Comparison of ENCODE assay signal across 18 cellular contexts in genomic region chr16:86444274-86445060, GRCh38.
"Had no signal": no experiment of that assay in that cellular context is flagged by ENCODE, and none has a peak within 500 bp of the region (broad histone marks: within the 10 kb centered on the region; RNA-seq: fewer than 3 reads in every experiment).

No MANE protein-coding gene starts in this region.

- H3K9me3 ChIP-seq: tibial artery had no signal

- H3K4me3 ChIP-seq: tibial artery had no signal

- H3K9me3 Mint-ChIP-seq: activated CD4-positive, alpha-beta T cell treated with anti-CD3 and anti-CD28 coated beads, Interleukin-2, amount 10 ng/mL, durations not matched to agents 24 days and 14 days; activated CD8-positive, alpha-beta T cell treated with anti-CD3 and anti-CD28 coated beads for 36 hours; activated naive CD8-positive, alpha-beta T cell treated with anti-CD3 and anti-CD28 coated beads, Interleukin-2, amount 10 ng/mL, durations not matched to agents 7 days and 5 days; activated T-helper 17 cell treated with anti-CD3 and anti-CD28 coated beads, Interleukin-2, amount 50 U/mL, for 72 hours; immature natural killer cell; natural killer cell treated with Interleukin-12 subunit alpha and Interleukin-12 subunit beta and Interleukin-15 and Interleukin-18, amount 100 ng/mL, for 72 hours had no signal

- H3K36me3 Mint-ChIP-seq: activated naive CD8-positive, alpha-beta T cell treated with anti-CD3 and anti-CD28 coated beads, Interleukin-2, amount 10 ng/mL, durations not matched to agents 7 days and 5 days; brain; immature natural killer cell; natural killer cell treated with Interleukin-12 subunit alpha and Interleukin-12 subunit beta and Interleukin-15 and Interleukin-18, amount 100 ng/mL, for 72 hours had no signal

- H3K36me3 ChIP-seq: tibial artery had no signal

- H3K4me3 Mint-ChIP-seq: activated CD4-positive, alpha-beta T cell treated with anti-CD3 and anti-CD28 coated beads, Interleukin-2, amount 10 ng/mL, durations not matched to agents 24 days and 14 days; activated CD8-positive, alpha-beta T cell treated with anti-CD3 and anti-CD28 coated beads for 36 hours; activated naive CD8-positive, alpha-beta T cell treated with anti-CD3 and anti-CD28 coated beads, Interleukin-2, amount 10 ng/mL, durations not matched to agents 7 days and 5 days; activated T-helper 17 cell treated with anti-CD3 and anti-CD28 coated beads, Interleukin-2, amount 50 U/mL, for 72 hours; immature natural killer cell; natural killer cell treated with Interleukin-12 subunit alpha and Interleukin-12 subunit beta and Interleukin-15 and Interleukin-18, amount 100 ng/mL, for 72 hours had no signal

- DNase-seq: activated CD4-positive, alpha-beta T cell treated with anti-CD3 and anti-CD28 coated beads, Interleukin-2, amount 10 ng/mL, durations not matched to agents 24 days and 14 days; activated CD4-positive, CD25-positive, alpha-beta regulatory T cell; activated CD8-positive, alpha-beta T cell treated with anti-CD3 and anti-CD28 coated beads for 36 hours; activated naive CD4-positive, alpha-beta T cell; activated naive CD8-positive, alpha-beta T cell treated with anti-CD3 and anti-CD28 coated beads, Interleukin-2, amount 10 ng/mL, durations not matched to agents 7 days and 5 days; activated T-cell treated with anti-CD3 and anti-CD28 coated beads, Interleukin-2, amount 50 U/mL, for 1 hour; caudate nucleus; erythroblast; head of caudate nucleus; immature natural killer cell; occipital lobe; stimulated activated naive CD8-positive, alpha-beta T cell treated with anti-CD3 and anti-CD28 coated beads, Interleukin-15, Interleukin-2, amounts not matched to agents 100 U/mL and 50 U/mL, for 24 hours; substantia nigra; T1000; tibial artery had no signal

- H3K4me1 ChIP-seq: tibial artery had no signal

- H3K4me1 Mint-ChIP-seq: activated CD4-positive, alpha-beta T cell treated with anti-CD3 and anti-CD28 coated beads, Interleukin-2, amount 10 ng/mL, durations not matched to agents 24 days and 14 days; activated naive CD8-positive, alpha-beta T cell treated with anti-CD3 and anti-CD28 coated beads, Interleukin-2, amount 10 ng/mL, durations not matched to agents 7 days and 5 days; activated T-helper 17 cell treated with anti-CD3 and anti-CD28 coated beads, Interleukin-2, amount 50 U/mL, for 72 hours; brain had no signal

- H3K27ac Mint-ChIP-seq: activated CD4-positive, alpha-beta T cell treated with anti-CD3 and anti-CD28 coated beads, Interleukin-2, amount 10 ng/mL, durations not matched to agents 24 days and 14 days; activated CD8-positive, alpha-beta T cell treated with anti-CD3 and anti-CD28 coated beads for 36 hours; activated naive CD8-positive, alpha-beta T cell treated with anti-CD3 and anti-CD28 coated beads, Interleukin-2, amount 10 ng/mL, durations not matched to agents 7 days and 5 days; activated T-helper 17 cell treated with anti-CD3 and anti-CD28 coated beads, Interleukin-2, amount 50 U/mL, for 72 hours; brain; immature natural killer cell; natural killer cell treated with Interleukin-12 subunit alpha and Interleukin-12 subunit beta and Interleukin-15 and Interleukin-18, amount 100 ng/mL, for 72 hours had no signal

- ATAC-seq: activated CD8-positive, alpha-beta T cell treated with anti-CD3 and anti-CD28 coated beads for 36 hours; activated T-helper 17 cell treated with anti-CD3 and anti-CD28 coated beads, Interleukin-2, amount 50 U/mL, for 72 hours; stimulated activated naive CD8-positive, alpha-beta T cell treated with anti-CD3 and anti-CD28 coated beads, Interleukin-15, Interleukin-2, amounts not matched to agents 100 U/mL and 50 U/mL, for 24 hours had no signal
